ENCODE assay signal across 40 cellular contexts in genomic region chr12:105534068-105534467, GRCh38.
"Had no signal": no experiment of that assay in that cellular context is flagged by ENCODE, and none has a peak within 500 bp of the region (broad histone marks: within the 10 kb centered on the region; RNA-seq: fewer than 3 reads in every experiment).

No MANE protein-coding gene starts in this region.

- H3K4me1 ChIP-seq: adrenal gland, ascending aorta, body of pancreas, breast epithelium had no signal

- H3K27ac ChIP-seq: adrenal gland, ascending aorta, body of pancreas, breast epithelium, cardiac muscle cell had no signal

- H3K4me1 Mint-ChIP-seq: activated naive CD4-positive, alpha-beta T cell treated with anti-CD3 and anti-CD28 coated beads, Interleukin-2, amount 10 ng/mL, durations not matched to agents 7 days and 5 days; activated naive CD4-positive, alpha-beta T cell treated with anti-CD3 and anti-CD28 coated beads, Interleukin-2, amount 50 U/mL, for 24 hours; activated naive CD8-positive, alpha-beta T cell treated with anti-CD3 and anti-CD28 coated beads for 36 hours; activated naive CD8-positive, alpha-beta T cell treated with anti-CD3 and anti-CD28 coated beads, Interleukin-2, amount 10 ng/mL, durations not matched to agents 7 days and 5 days; activated naive CD8-positive, alpha-beta T cell treated with anti-CD3 and anti-CD28 coated beads, Interleukin-2, amount 50 U/mL, for 24 hours; activated T-helper 17 cell treated with anti-CD3 and anti-CD28 coated beads, Interleukin-2, amount 50 U/mL, for 72 hours; central memory CD8-positive, alpha-beta T cell had no signal

- H3K9me3 ChIP-seq: adrenal gland, ascending aorta had no signal

- DNase-seq: activated effector memory CD4-positive, alpha-beta T cell treated with anti-CD3 and anti-CD28 coated beads, Interleukin-2, amount 50 U/mL, for 16 hours; activated effector memory CD4-positive, alpha-beta T cell treated with Interleukin-2 at 50 U/mL for 16 hours; activated gamma-delta T cell; activated gamma-delta T cell treated with Interleukin-2 at 50 U/mL for 16 hours; activated naive CD4-positive, alpha-beta T cell; activated naive CD4-positive, alpha-beta T cell treated with anti-CD3 and anti-CD28 coated beads for 36 hours; activated naive CD4-positive, alpha-beta T cell treated with anti-CD3 and anti-CD28 coated beads, Interleukin-2, amount 10 ng/mL, durations not matched to agents 7 days and 5 days; activated naive CD4-positive, alpha-beta T cell treated with anti-CD3 and anti-CD28 coated beads, Interleukin-2, amount 50 U/mL, for 16 hours; activated naive CD4-positive, alpha-beta T cell treated with Interleukin-2 at 50 U/mL for 16 hours; activated naive CD8-positive, alpha-beta T cell treated with anti-CD3 and anti-CD28 coated beads for 36 hours; activated naive CD8-positive, alpha-beta T cell treated with anti-CD3 and anti-CD28 coated beads, Interleukin-2, amount 10 ng/mL, durations not matched to agents 7 days and 5 days; activated naive CD8-positive, alpha-beta T cell treated with anti-CD3 and anti-CD28 coated beads, Interleukin-2, amount 50 U/mL, for 24 hours; activated T-cell treated with anti-CD3 and anti-CD28 coated beads for 4 hours; activated T-cell treated with anti-CD3 and anti-CD28 coated beads, Interleukin-2, amount 50 U/mL, for 1 hour; activated T-cell treated with anti-CD3 and anti-CD28 coated beads, Interleukin-2, amount 50 U/mL, for 24 hours; activated T-cell treated with anti-CD3 and anti-CD28 coated beads, Interleukin-2, amount 50 U/mL, for 4 hours; activated T-cell treated with anti-CD3 and anti-CD28 coated beads, Interleukin-2, amount 50 U/mL, for 48 hours; activated T-cell treated with anti-CD3 and anti-CD28 coated beads, Interleukin-2, amount 50 U/mL, for 72 hours; adrenal gland; amniotic stem cell; amygdala; anterior cingulate cortex; aorta; body of pancreas; caudate nucleus; central memory CD4-positive, alpha-beta T cell; cerebellar nuclear complex had no signal

- H3K4me3 Mint-ChIP-seq: activated naive CD4-positive, alpha-beta T cell treated with anti-CD3 and anti-CD28 coated beads for 36 hours; activated naive CD4-positive, alpha-beta T cell treated with anti-CD3 and anti-CD28 coated beads, Interleukin-2, amount 10 ng/mL, durations not matched to agents 7 days and 5 days; activated naive CD4-positive, alpha-beta T cell treated with anti-CD3 and anti-CD28 coated beads, Interleukin-2, amount 50 U/mL, for 24 hours; activated naive CD8-positive, alpha-beta T cell; activated naive CD8-positive, alpha-beta T cell treated with anti-CD3 and anti-CD28 coated beads for 36 hours; activated naive CD8-positive, alpha-beta T cell treated with anti-CD3 and anti-CD28 coated beads, Interleukin-2, amount 10 ng/mL, durations not matched to agents 7 days and 5 days; activated naive CD8-positive, alpha-beta T cell treated with anti-CD3 and anti-CD28 coated beads, Interleukin-2, amount 50 U/mL, for 24 hours; activated T-cell treated with anti-CD3 and anti-CD28 coated beads, Interleukin-2, amount 50 U/mL, for 24 hours; activated T-cell treated with anti-CD3 and anti-CD28 coated beads, Interleukin-2, amount 50 U/mL, for 4 hours; activated T-cell treated with anti-CD3 and anti-CD28 coated beads, Interleukin-2, amount 50 U/mL, for 72 hours; activated T-helper 1 cell treated with anti-CD3 and anti-CD28 coated beads, Interleukin-12 subunit alpha, Interleukin-12 subunit beta, Interleukin-2, Interleukin-4 antibody, amounts not matched to agents 30 ng/mL and 10 ng/mL and 1 ng/mL, durations not matched to agents 14 hours and 24 hours and 36 hours; activated T-helper 17 cell treated with anti-CD3 and anti-CD28 coated beads, Interleukin-2, amount 50 U/mL, for 72 hours; brain; central memory CD8-positive, alpha-beta T cell had no signal

- H3K27me3 ChIP-seq: adrenal gland, ascending aorta, body of pancreas, breast epithelium, cardiac muscle cell had no signal

- H3K36me3 ChIP-seq: adrenal gland, ascending aorta, breast epithelium, cardiac muscle cell had no signal

- ATAC-seq: activated naive CD4-positive, alpha-beta T cell treated with anti-CD3 and anti-CD28 coated beads, Interleukin-2, amount 50 U/mL, for 72 hours; activated naive CD8-positive, alpha-beta T cell treated with anti-CD3 and anti-CD28 coated beads, Interleukin-2, amount 50 U/mL, for 24 hours; activated T-cell treated with anti-CD3 and anti-CD28 coated beads, Interleukin-2, amount 50 U/mL, for 4 hours; activated T-cell treated with anti-CD3 and anti-CD28 coated beads, Interleukin-2, amount 50 U/mL, for 72 hours; activated T-helper 17 cell treated with anti-CD3 and anti-CD28 coated beads, Interleukin-2, amount 50 U/mL, for 72 hours; body of pancreas had no signal

- H3K36me3 Mint-ChIP-seq: activated naive CD4-positive, alpha-beta T cell treated with anti-CD3 and anti-CD28 coated beads, Interleukin-2, amount 10 ng/mL, durations not matched to agents 7 days and 5 days; activated naive CD4-positive, alpha-beta T cell treated with anti-CD3 and anti-CD28 coated beads, Interleukin-2, amount 50 U/mL, for 24 hours; activated naive CD4-positive, alpha-beta T cell treated with anti-CD3 and anti-CD28 coated beads, Interleukin-2, amount 50 U/mL, for 72 hours; activated naive CD8-positive, alpha-beta T cell; activated naive CD8-positive, alpha-beta T cell treated with anti-CD3 and anti-CD28 coated beads for 36 hours; activated naive CD8-positive, alpha-beta T cell treated with anti-CD3 and anti-CD28 coated beads, Interleukin-2, amount 10 ng/mL, durations not matched to agents 7 days and 5 days; brain had no signal

- FAIRE-seq: astrocyte, bronchial epithelial cell had no signal

- H3K27ac Mint-ChIP-seq: activated naive CD4-positive, alpha-beta T cell treated with anti-CD3 and anti-CD28 coated beads for 36 hours; activated naive CD4-positive, alpha-beta T cell treated with anti-CD3 and anti-CD28 coated beads, Interleukin-2, amount 10 ng/mL, durations not matched to agents 7 days and 5 days; activated naive CD4-positive, alpha-beta T cell treated with anti-CD3 and anti-CD28 coated beads, Interleukin-2, amount 50 U/mL, for 24 hours; activated naive CD4-positive, alpha-beta T cell treated with anti-CD3 and anti-CD28 coated beads, Interleukin-2, amount 50 U/mL, for 72 hours; activated naive CD8-positive, alpha-beta T cell; activated naive CD8-positive, alpha-beta T cell treated with anti-CD3 and anti-CD28 coated beads for 36 hours; activated naive CD8-positive, alpha-beta T cell treated with anti-CD3 and anti-CD28 coated beads, Interleukin-2, amount 10 ng/mL, durations not matched to agents 7 days and 5 days; activated naive CD8-positive, alpha-beta T cell treated with anti-CD3 and anti-CD28 coated beads, Interleukin-2, amount 50 U/mL, for 24 hours; activated T-cell treated with anti-CD3 and anti-CD28 coated beads, Interleukin-2, amount 50 U/mL, for 24 hours; activated T-cell treated with anti-CD3 and anti-CD28 coated beads, Interleukin-2, amount 50 U/mL, for 72 hours; activated T-helper 1 cell treated with anti-CD3 and anti-CD28 coated beads, Interleukin-12 subunit alpha, Interleukin-12 subunit beta, Interleukin-2, Interleukin-4 antibody, amounts not matched to agents 30 ng/mL and 10 ng/mL and 1 ng/mL, durations not matched to agents 14 hours and 24 hours and 36 hours; activated T-helper 17 cell treated with anti-CD3 and anti-CD28 coated beads, Interleukin-2, amount 50 U/mL, for 72 hours; activated T-helper 2 cell treated with anti-CD3 and anti-CD28 coated beads, Interferon-gamma antibody, Interleukin-2, Interleukin-4, amounts not matched to agents 10 μg/mL and 5 μg/mL and 100 μg/mL, durations not matched to agents 14 hours and 24 hours and 36 hours; brain had no signal

- H3K4me3 ChIP-seq: adrenal gland, ascending aorta, body of pancreas, breast epithelium, cardiac muscle cell had no signal
